27 cellular contexts compared by ENCODE assay signal in the genomic region with DNA sequence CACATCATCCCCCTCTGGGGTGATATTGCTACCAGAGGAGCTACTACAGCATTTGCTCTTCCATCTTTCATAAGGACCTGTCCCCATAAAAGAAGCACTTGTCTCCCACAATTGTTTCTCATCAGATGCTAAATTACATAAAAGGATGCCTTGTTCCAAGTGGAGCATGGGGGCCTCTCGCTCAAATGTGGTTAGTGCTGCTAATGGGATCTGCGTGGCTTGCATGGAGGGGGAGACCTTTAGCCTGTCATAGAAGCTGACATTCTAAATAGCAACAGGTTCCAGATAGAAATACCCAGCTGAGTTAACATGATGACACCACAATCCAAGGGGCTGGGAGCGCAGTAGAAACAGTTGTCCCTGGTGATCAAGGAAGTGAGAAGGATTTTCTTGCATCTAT.
"Had no signal": no experiment of that assay in that cellular context is flagged by ENCODE, and none has a peak within 500 bp of the region (broad histone marks: within the 10 kb centered on the region; RNA-seq: fewer than 3 reads in every experiment).

No MANE protein-coding gene starts in this region.

- H3K4me3 Mint-ChIP-seq: memory B cell; natural killer cell treated with Interleukin-12 subunit alpha and Interleukin-12 subunit beta and Interleukin-15 and Interleukin-18, amount 100 ng/mL, for 72 hours; neural crest cell; stimulated activated memory B cell treated with anti-CD40 and anti-IgM and Interleukin-4, amounts not matched to agents 10 μg/mL and 1 μg/mL and 100 μg/mL, for 72 hours had no signal

- H3K27ac ChIP-seq: hepatocyte, left ventricle myocardium inferior, pancreas, right atrium auricular region, right lobe of liver, stomach, testis, thyroid gland, transverse colon, upper lobe of left lung, vagina had no signal

- H3K4me1 ChIP-seq: left ventricle myocardium inferior, pancreas, right atrium auricular region, right lobe of liver, testis, thyroid gland, transverse colon, upper lobe of left lung, vagina had no signal

- H3K27me3 ChIP-seq: hepatocyte, pancreas, right atrium auricular region, right lobe of liver, testis, thyroid gland, transverse colon, upper lobe of left lung, vagina had no signal

- DNase-seq: islet precursor cell; left ventricle myocardium inferior; midbrain; mucosa of descending colon; naive thymus-derived CD4-positive, alpha-beta T cell; nucleus accumbens; pancreas; right lobe of liver; stimulated activated CD4-positive, alpha-beta T cell treated with anti-CD3 and anti-CD28 coated beads, Interleukin-1b, Interleukin-23, amount 100 ng/mL, for 48 hours; stimulated activated CD4-positive, alpha-beta T cell treated with anti-CD3 and anti-CD28 coated beads, Interleukin-2, amount 100 ng/mL, for 48 hours; stimulated activated CD4-positive, alpha-beta T cell treated with anti-CD3 and anti-CD28 coated beads, Interleukin-4, amount 100 ng/mL, for 4 hours; stimulated activated CD8-positive, alpha-beta memory T cell treated with anti-CD3 and anti-CD28 coated beads, Interleukin-4, amount 100 ng/mL, for 48 hours; stimulated activated naive CD8-positive, alpha-beta T cell treated with anti-CD3 and anti-CD28 coated beads, Interleukin-15, Interleukin-2, amounts not matched to agents 100 U/mL and 50 U/mL, for 24 hours; stomach; testis; thyroid gland; transverse colon; upper lobe of left lung had no signal

- H3K9me3 ChIP-seq: left ventricle myocardium inferior, mucosa of descending colon, pancreas, right atrium auricular region, right lobe of liver, stomach, testis, thyroid gland, transverse colon, upper lobe of left lung, vagina had no signal

- H3K27ac Mint-ChIP-seq: memory B cell; stimulated activated memory B cell treated with anti-CD40 and anti-IgM and Interleukin-4, amounts not matched to agents 10 μg/mL and 1 μg/mL and 100 μg/mL, for 72 hours had no signal

- H3K27me3 Mint-ChIP-seq: natural killer cell treated with Interleukin-12 subunit alpha and Interleukin-12 subunit beta and Interleukin-15 and Interleukin-18, amount 100 ng/mL, for 72 hours; stimulated activated memory B cell treated with anti-CD40 and anti-IgM and Interleukin-4, amounts not matched to agents 10 μg/mL and 1 μg/mL and 100 μg/mL, for 72 hours had no signal

- H3K4me3 ChIP-seq: hepatocyte, left ventricle myocardium inferior, lung, mucosa of descending colon, pancreas, right atrium auricular region, right lobe of liver, smooth muscle cell, stomach, testis, thyroid gland, transverse colon, upper lobe of left lung, vagina had no signal

- ATAC-seq: mucosa of descending colon; naive thymus-derived CD4-positive, alpha-beta T cell; pancreas; right lobe of liver; stimulated activated memory B cell treated with anti-CD40 and anti-IgM and Interleukin-4, amounts not matched to agents 10 μg/mL and 1 μg/mL and 100 μg/mL, for 72 hours; stimulated activated naive CD8-positive, alpha-beta T cell treated with anti-CD3 and anti-CD28 coated beads, Interleukin-15, Interleukin-2, amounts not matched to agents 100 U/mL and 50 U/mL, for 24 hours had no signal

- H3K9me3 Mint-ChIP-seq: memory B cell; natural killer cell treated with Interleukin-12 subunit alpha and Interleukin-12 subunit beta and Interleukin-15 and Interleukin-18, amount 100 ng/mL, for 72 hours; neural crest cell; stimulated activated memory B cell treated with anti-CD40 and anti-IgM and Interleukin-4, amounts not matched to agents 10 μg/mL and 1 μg/mL and 100 μg/mL, for 72 hours had no signal

- H3K36me3 Mint-ChIP-seq: memory B cell; natural killer cell treated with Interleukin-12 subunit alpha and Interleukin-12 subunit beta and Interleukin-15 and Interleukin-18, amount 100 ng/mL, for 72 hours had no signal

- H3K36me3 ChIP-seq: left ventricle myocardium inferior, pancreas, right atrium auricular region, right lobe of liver, stomach, thyroid gland, transverse colon, upper lobe of left lung, vagina had no signal
